Comparison of ENCODE assay signal across 10 cellular contexts in the genomic region with DNA sequence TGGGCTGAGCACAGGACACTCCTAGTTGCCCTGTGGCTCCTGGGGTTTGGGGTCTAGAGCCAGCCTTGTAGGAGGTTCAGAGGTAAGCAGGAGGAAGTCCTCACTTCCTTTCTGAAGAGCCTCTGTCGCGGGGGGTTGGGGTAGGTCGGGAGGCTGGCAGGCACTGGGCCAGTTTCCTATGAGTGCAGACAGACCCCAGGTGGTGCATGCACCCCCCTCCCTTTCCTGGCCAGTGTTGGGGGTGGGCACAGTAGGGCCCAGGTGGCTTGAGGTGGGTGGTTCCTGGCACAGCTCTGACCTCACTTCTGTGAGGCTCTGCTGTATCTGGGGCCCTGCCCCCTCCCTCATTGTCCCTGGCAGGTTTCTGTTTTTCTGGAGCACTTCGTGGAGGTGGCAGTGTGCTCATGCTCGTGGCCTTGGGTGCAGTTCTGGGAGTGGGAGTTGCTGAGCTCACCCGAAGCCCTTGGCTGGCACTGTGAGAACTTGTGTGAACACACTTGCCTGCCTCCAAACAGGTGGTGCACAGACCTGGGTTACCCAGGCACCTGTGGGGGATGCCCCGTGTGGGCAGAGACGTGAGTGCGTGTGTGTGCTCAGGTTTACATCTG. TPM values are rescaled to one million over a fixed set of nuclear protein-coding genes. Genes with fewer than 3 reads are reported as not detected.
DNase-seq lines count a peak whose midpoint lies in the region; ATAC-seq, FAIRE-seq and TF ChIP-seq lines count a peak whose summit lies in the region.
"Had no signal": no experiment of that assay in that cellular context is flagged by ENCODE, and none has a peak within 500 bp of the region (broad histone marks: within the 10 kb centered on the region; RNA-seq: fewer than 3 reads in every experiment).

No MANE protein-coding gene starts in this region.

- TF ChIP-seq POLR2A in GM18505 (IDR thresholded peaks at IDR 0.05; ENCODE audit: borderline replicate concordance, extremely low read depth, insufficient read depth, insufficient read length), result no peak

- CTCF ChIA-PET in Caco-2 (lab: Charles Lee), result no interaction called here
- CTCF ChIA-PET in activated naive CD4-positive, alpha-beta T cell treated with anti-CD3 and anti-CD28 coated beads for 36 hours (lab: Charles Lee), result interaction anchor here (1.2 kb wide), 1 partner anchor 19 kb away, joined by 4 read pairs; no protein-coding TSS in a partner anchor

- DNase-seq in Caco-2 (peak in 1 of 2 experiments; percentile 31), HTR-8/SVneo (ENCODE audit: insufficient read length, low spot score) (no peak), left lobe of liver (ENCODE audit: low spot score) (no peak)
- peak; percentile 25 for DNase-seq in activated naive CD4-positive, alpha-beta T cell treated with anti-CD3 and anti-CD28 coated beads for 36 hours

- H3K27ac Mint-ChIP-seq in Caco-2 (ENCODE audit: unreplicated experiment), result no peak overlapping the region
- H3K27ac Mint-ChIP-seq in activated naive CD4-positive, alpha-beta T cell treated with anti-CD3 and anti-CD28 coated beads for 36 hours, result no peak overlapping the region
- H3K27ac Mint-ChIP-seq: activated naive CD4-positive, alpha-beta T cell treated with anti-CD3 and anti-CD28 coated beads, Interleukin-2, amount 50 U/mL, for 72 hours had no signal

- H3K4me3 ChIP-seq in Caco-2 (ENCODE audit: low read depth, low read length) (no peak overlapping the region), muscle layer of duodenum (ENCODE audit: low read depth in 1 of 2, low read length in 2 of 2) (peak overlapping the region; percentile 64 to 72)

- H3K36me3 Mint-ChIP-seq in Caco-2 (ENCODE audit: insufficient read depth, unreplicated experiment), result no peaks in the 10 kb centered on the region
- H3K36me3 Mint-ChIP-seq in activated naive CD4-positive, alpha-beta T cell treated with anti-CD3 and anti-CD28 coated beads for 36 hours (ENCODE audit: low read depth), result no peaks in the 10 kb centered on the region
- H3K36me3 Mint-ChIP-seq: activated naive CD4-positive, alpha-beta T cell treated with anti-CD3 and anti-CD28 coated beads, Interleukin-2, amount 50 U/mL, for 72 hours had no signal

- ATAC-seq in GM18517 (IDR thresholded peaks at IDR 0.05; ENCODE audit: unreplicated experiment), result no peak
- ATAC-seq in left lobe of liver, result no peak
- ATAC-seq in GM18505 (IDR thresholded peaks at IDR 0.05; ENCODE audit: unreplicated experiment), result no peak
- no peak for ATAC-seq in GM18909 (IDR thresholded peaks at IDR 0.05; ENCODE audit: poor library complexity, unreplicated experiment)

- H3K36me3 ChIP-seq in Caco-2 (ENCODE audit: control insufficient read depth, insufficient read depth, low read length) (no peaks in the 10 kb centered on the region), muscle layer of duodenum (ENCODE audit: control insufficient read depth in 1 of 2, insufficient read depth in 2 of 2, low read length in 2 of 2) (no peaks in the 10 kb centered on the region)

- H3K27ac ChIP-seq in muscle layer of duodenum (ENCODE audit: low read length), result no peak overlapping the region

- peaks cover 16% of the 10 kb centered on the region for H3K4me1 ChIP-seq in Caco-2
- peaks cover 6 to 46% of the 10 kb centered on the region in 2 donors for H3K4me1 ChIP-seq in muscle layer of duodenum (ENCODE audit: control insufficient read depth in 1 of 2, insufficient read depth in 2 of 2, low read length in 2 of 2)

- intact Hi-C loops in Caco-2 (cut with micrococcal nuclease; ENCODE audit: unreplicated experiment), result no loop called here
- intact Hi-C loops in activated naive CD4-positive, alpha-beta T cell treated with anti-CD3 and anti-CD28 coated beads for 36 hours (cut with micrococcal nuclease), result no loop called here

- no peaks in the 10 kb centered on the region for H3K27me3 Mint-ChIP-seq in Caco-2 (ENCODE audit: insufficient read depth, unreplicated experiment)
- H3K27me3 Mint-ChIP-seq in activated naive CD4-positive, alpha-beta T cell treated with anti-CD3 and anti-CD28 coated beads for 36 hours (ENCODE audit: low read depth), result peaks cover 24% of the 10 kb centered on the region

- peaks cover 9% of the 10 kb centered on the region for H3K4me1 Mint-ChIP-seq in Caco-2 (ENCODE audit: low read depth, unreplicated experiment)
- peaks cover 42% of the 10 kb centered on the region for H3K4me1 Mint-ChIP-seq in activated naive CD4-positive, alpha-beta T cell treated with anti-CD3 and anti-CD28 coated beads for 36 hours (ENCODE audit: low read depth)

- peak overlapping the region; percentile 60 for H3K4me3 Mint-ChIP-seq in Caco-2 (ENCODE audit: unreplicated experiment)
- H3K4me3 Mint-ChIP-seq in activated naive CD4-positive, alpha-beta T cell treated with anti-CD3 and anti-CD28 coated beads for 36 hours, result peak overlapping the region; percentile 17

- FAIRE-seq in HTR-8/SVneo (lab: Jason Lieb, UNC), result peak; percentile 54

- BruUV-seq in Caco-2 (replicated peaks; lab: Mats Ljungman, UMichigan), result no TSS peak

- no peak for TF ChIP-seq CTCF in Caco-2 (IDR thresholded peaks at IDR 0.05; ENCODE audit: insufficient read depth in 1 of 2, low read depth in 1 of 2, low read length in 1 of 2, severe bottlenecking in 1 of 2, unreplicated experiment in 1 of 2)

- POLR2A ChIA-PET in Caco-2 (lab: Charles Lee), result interaction anchor here (0.5 kb wide), 1 partner anchor 44 kb away, joined by 6 read pairs; no protein-coding TSS in a partner anchor

- H3K9me3 ChIP-seq in Caco-2 (no peaks in the 10 kb centered on the region), muscle layer of duodenum (ENCODE audit: control insufficient read depth in 1 of 2, low read length in 2 of 2) (no peaks in the 10 kb centered on the region)

- H3K27me3 ChIP-seq in Caco-2 (replicated peaks; ENCODE audit: control insufficient read depth, insufficient read depth, low read length), result no peaks in the 10 kb centered on the region
- H3K27me3 ChIP-seq in muscle layer of duodenum (ENCODE audit: low read depth, low read length), result no peaks in the 10 kb centered on the region

- no peaks in the 10 kb centered on the region for H3K9me3 Mint-ChIP-seq in Caco-2 (ENCODE audit: unreplicated experiment)
- no peaks in the 10 kb centered on the region for H3K9me3 Mint-ChIP-seq in activated naive CD4-positive, alpha-beta T cell treated with anti-CD3 and anti-CD28 coated beads for 36 hours
- H3K9me3 Mint-ChIP-seq: activated naive CD4-positive, alpha-beta T cell treated with anti-CD3 and anti-CD28 coated beads, Interleukin-2, amount 50 U/mL, for 72 hours had no signal

RNA-seq across cellular contexts. Expression of gene PALD1, which starts 1.8 kb away (rescaled TPM):
- total RNA-seq in Caco-2 (2022), result 8.9 and 10.3 TPM in 2 replicates
- total RNA-seq in activated naive CD4-positive, alpha-beta T cell treated with anti-CD3 and anti-CD28 coated beads for 36 hours, result under 1 TPM; 0.69 TPM
- 1.1 TPM for total RNA-seq in left lobe of liver

RNA-seq across cellular contexts. Expression of gene NODAL, which starts 38.9 kb away (rescaled TPM):
- total RNA-seq in Caco-2 (2022) (0.59 and 1.3 TPM in 2 replicates), left lobe of liver (not detected)
- not detected for total RNA-seq in activated naive CD4-positive, alpha-beta T cell treated with anti-CD3 and anti-CD28 coated beads for 36 hours
- total RNA-seq: activated naive CD4-positive, alpha-beta T cell treated with anti-CD3 and anti-CD28 coated beads, Interleukin-2, amount 50 U/mL, for 72 hours; M059J had no signal
